Comparison of ENCODE assay signal across 21 cellular contexts in genomic region chr9:93229636-93230035, GRCh38. TPM values are rescaled to one million over a fixed set of nuclear protein-coding genes. Genes with fewer than 3 reads are reported as not detected.
"Had no signal": no experiment of that assay in that cellular context is flagged by ENCODE, and none has a peak within 500 bp of the region (broad histone marks: within the 10 kb centered on the region; RNA-seq: fewer than 3 reads in every experiment).

No MANE protein-coding gene starts in this region.

- DNase-seq: IMR-90, Kasumi-1, KG1, MM.1S, NCI-H1092 treated with DMSO at 0.1 percent for 48 hours, NCI-H1436, NCI-H187, NCI-H2029, NCI-H2081 treated with DMSO at 0.1 percent for 48 hours, NCI-H2171, NCI-H226, NCI-H446, NCI-H510A, NCI-H524 treated with DMSO at 0.1 percent for 48 hours, NCI-H69, NCI-H774, RPMI8226, SHP77, SK-N-SH had no signal

- H3K4me2 ChIP-seq: SK-N-SH had no signal

- H3K9ac ChIP-seq: SK-N-SH had no signal

- H3K9me3 ChIP-seq: SK-N-SH had no signal

- ATAC-seq: HepG2 had no signal

RNA-seq across cellular contexts. Expression of gene WNK2, which starts 45.7 kb away (rescaled TPM):
- total RNA-seq: HT1080, IMR-90 had no signal
- polyA plus RNA-seq: IMR-90 had no signal
